ENCODE assay signal across 8 cellular contexts in genomic region chr9:89000973-89001916, GRCh38. TPM values are rescaled to one million over a fixed set of nuclear protein-coding genes. Genes with fewer than 3 reads are reported as not detected.
A peak's percentile ranks its signal among the peaks of the same experiment; 100 is the strongest.
DNase-seq lines count a peak whose midpoint lies in the region; TF ChIP-seq lines count a peak whose summit lies in the region.

No MANE protein-coding gene starts in this region.

- peak overlapping the region in 1 of 2 experiments; percentile 16; a peak in 1 of 5 replicates for H3K4me3 Mint-ChIP-seq in H9
- H3K4me3 Mint-ChIP-seq in immature natural killer cell, result no peak overlapping the region

- no peaks in the 10 kb centered on the region for H3K23me2 ChIP-seq in H9 (ENCODE audit: insufficient read length, low read depth, low read length, poor library complexity, severe bottlenecking)

- no peak overlapping the region for H2BK20ac ChIP-seq in H9 (ENCODE audit: low read depth, low read length, poor library complexity, severe bottlenecking)

- H3K9me3 Mint-ChIP-seq in H9, result no peaks in the 10 kb centered on the region
- H3K9me3 Mint-ChIP-seq in immature natural killer cell, result no peaks in the 10 kb centered on the region

- no peak overlapping the region for H3K14ac ChIP-seq in H9 (ENCODE audit: insufficient read depth, low read length)

- H3K18ac ChIP-seq in H9 (ENCODE audit: insufficient read length, low read depth, low read length), result no peak overlapping the region

- no peak overlapping the region for H4K5ac ChIP-seq in H9 (ENCODE audit: insufficient read length, low read depth, low read length)

- H3K56ac ChIP-seq in H9 (ENCODE audit: insufficient read length, low read depth, low read length), result no peak overlapping the region

- no peak overlapping the region for H2BK120ac ChIP-seq in H9 (ENCODE audit: low read depth, low read length, poor library complexity, severe bottlenecking)

- no peak for TF ChIP-seq POLR2A in breast epithelium (IDR thresholded peaks at IDR 0.05)

- no peak overlapping the region for H3K27ac ChIP-seq in H9 (ENCODE audit: insufficient read length, low read depth, low read length)
- H3K27ac ChIP-seq in VCaP, result peak overlapping the region; percentile 40
- H3K27ac ChIP-seq in breast epithelium, result peak overlapping the region; percentile 2 to 45

- H3K79me1 ChIP-seq in H9 (ENCODE audit: insufficient read depth, low read depth, low read length, poor library complexity, severe bottlenecking), result no peaks in the 10 kb centered on the region

- H3K4me1 Mint-ChIP-seq in H9 (peaks cover 9 to 14% of the 10 kb centered on the region in 2 experiments), immature natural killer cell (peaks cover 4 to 5% of the 10 kb centered on the region in 2 donors)

- peak overlapping the region in 2 of 3 donors; percentile 26 to 57 for H3K4me3 ChIP-seq in breast epithelium

- H3K27ac Mint-ChIP-seq in H9 (no peak overlapping the region; a peak in 1 of 7 replicates), immature natural killer cell (no peak overlapping the region)

- H3K9ac ChIP-seq in H9 (ENCODE audit: extremely low read depth, insufficient read length, low read length), result no peak overlapping the region

- H3K36me3 Mint-ChIP-seq in H9 (ENCODE audit: insufficient read depth in 1 of 3, low read depth in 3 of 3) (peaks cover 6 to 13% (median 9%) of the 10 kb centered on the region in 3 experiments; a peak in 6 of 7 replicates), immature natural killer cell (no peaks in the 10 kb centered on the region)

- H2BK15ac ChIP-seq in H9 (ENCODE audit: low read depth, low read length), result no peak overlapping the region

- intact Hi-C loops in breast epithelium (cut with DNase I; ENCODE audit: low total_unique reads), result loop anchor here (5.0 kb wide), 2 partner anchors 409 to 1754 kb away; no protein-coding TSS in a partner anchor

- H3K23ac ChIP-seq in H9 (ENCODE audit: insufficient read length, low read depth, low read length), result no peak overlapping the region

- no peaks in the 10 kb centered on the region for H3K36me3 ChIP-seq in breast epithelium

- DNase-seq in COLO668 (lab: John Stamatoyannopoulos, UW; ENCODE audit: unreplicated experiment) (peak; percentile 77), H9 (peak; percentile 93), NCI-H2029 treated with DMSO at 0.1 percent for 48 hours (lab: John Stamatoyannopoulos, UW) (peak; percentile 61), breast epithelium (ENCODE audit: low spot score in 2 of 2) (peak; percentile 76 to 86), immature natural killer cell (peak; percentile 18 to 44 (median 36)), NCI-H187 treated with DMSO at 0.1 percent for 48 hours (lab: John Stamatoyannopoulos, UW) (no peak)
- peak; percentile 28 to 67 for DNase-seq in stimulated activated CD4-positive, alpha-beta T cell treated with anti-CD3 and anti-CD28 coated beads, Interleukin-15, amount 100 ng/mL, for 1 hour (ENCODE audit: low read depth in 1 of 2, low spot score in 1 of 2)

- no peak overlapping the region for H2AK5ac ChIP-seq in H9 (ENCODE audit: insufficient read length, low read length)

- no peak overlapping the region for H3K4ac ChIP-seq in H9 (ENCODE audit: low read depth, low read length)

- H2AFZ ChIP-seq in H9 (ENCODE audit: low read length), result no peak overlapping the region

- H3K4me1 ChIP-seq in H9 (ENCODE audit: insufficient read depth, low read length) (no peaks in the 10 kb centered on the region), breast epithelium (peaks cover 0 to 9% of the 10 kb centered on the region in 2 donors)

- H3K9me3 ChIP-seq in H9 (ENCODE audit: control insufficient read depth, low read depth, low read length) (no peaks in the 10 kb centered on the region), breast epithelium (no peaks in the 10 kb centered on the region)

- H3K27me3 ChIP-seq in H9 (ENCODE audit: insufficient read depth, low read length), result no peaks in the 10 kb centered on the region
- no peaks in the 10 kb centered on the region for H3K27me3 ChIP-seq in breast epithelium

- H3K4me2 ChIP-seq in H9 (ENCODE audit: insufficient read depth, insufficient read length, low read length), result no peak overlapping the region

- H4K8ac ChIP-seq in H9 (replicated peaks; ENCODE audit: insufficient read length, low read depth, low read length), result no peak overlapping the region

- H3K27me3 Mint-ChIP-seq in H9 (ENCODE audit: low read depth) (peaks cover 2% of the 10 kb centered on the region), immature natural killer cell (ENCODE audit: low read depth in 3 of 3) (peaks cover 4 to 15% (median 8%) of the 10 kb centered on the region in 3 donors)

- no CpG with 5 or more reads among the region's 52 CpGs for WGBS in H9 (ENCODE audit: extremely low coverage, insufficient read length, low lambda C conversion rate)

- H2BK5ac ChIP-seq in H9 (ENCODE audit: insufficient read length, low read length), result no peak overlapping the region

- TF ChIP-seq CTCF in H9 (conservative IDR thresholded peaks at IDR 0.05) (peak; percentile 87), VCaP (conservative IDR thresholded peaks at IDR 0.05) (peak; percentile 84), breast epithelium (IDR thresholded peaks at IDR 0.05) (peak; percentile 68 to 92 (median 87))

- H2BK12ac ChIP-seq in H9 (ENCODE audit: insufficient read length, low read depth, low read length), result no peak overlapping the region

- H3T11ph ChIP-seq in H9 (ENCODE audit: low read length), result no peak overlapping the region

- H4K20me1 ChIP-seq in H9 (ENCODE audit: control insufficient read depth, insufficient read depth, insufficient read length), result no peaks in the 10 kb centered on the region

- H4K91ac ChIP-seq in H9 (ENCODE audit: insufficient read length, low read depth, low read length), result no peak overlapping the region

- no peaks in the 10 kb centered on the region for H3K79me2 ChIP-seq in H9 (ENCODE audit: insufficient read depth, low read length)

RNA-seq across cellular contexts. Expression of gene S1PR3, which starts 10.0 kb away (rescaled TPM):
- total RNA-seq in H9 (2021) (3.1 and 3.3 TPM in 2 replicates), breast epithelium (10 to 100 TPM; 16.6 to 27.7 (median 18.7) TPM)
- under 1 TPM in 1 of 3 donors, not detected in 2; 0.20 TPM for polyA plus RNA-seq in immature natural killer cell
